9 cellular contexts compared by ENCODE assay signal in the genomic region with DNA sequence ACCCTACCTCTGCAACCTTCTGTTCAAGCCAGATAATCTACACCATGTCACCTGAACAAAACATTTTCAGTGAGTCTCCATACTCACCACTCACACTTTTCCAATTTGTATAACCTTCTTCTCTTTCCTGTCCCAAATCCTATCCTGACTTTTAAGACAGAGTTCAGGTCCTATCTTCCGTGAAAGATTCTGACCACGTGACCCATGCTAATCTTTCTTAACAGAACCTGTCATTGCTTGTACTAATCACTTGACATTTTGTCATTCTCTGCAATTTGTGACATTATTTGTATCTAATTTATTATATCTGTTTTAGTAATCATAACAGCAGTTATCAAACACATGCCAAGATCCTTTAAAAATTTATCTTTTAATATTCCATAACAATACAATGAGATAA.
"Had no signal": no experiment of that assay in that cellular context is flagged by ENCODE, and none has a peak within 500 bp of the region (broad histone marks: within the 10 kb centered on the region; RNA-seq: fewer than 3 reads in every experiment).

No MANE protein-coding gene starts in this region.

- H3K27ac ChIP-seq: HL-60, KMS-11 had no signal

- H3K36me3 ChIP-seq: HAP-1 had no signal

- DNase-seq: GOT3, H7, HFFc6, IMR-90, KBM-7 had no signal

- H3K4me2 ChIP-seq: KMS-11 had no signal

- H3K4me1 ChIP-seq: HAP-1 had no signal

- H3K9me3 ChIP-seq: HAP-1 had no signal

- H3K9ac ChIP-seq: KMS-11 had no signal

- ATAC-seq: HCT116 had no signal

- H3K4me3 ChIP-seq: HAP-1 had no signal
